Comparison of ENCODE assay signal across 1 cellular context in the genomic region with DNA sequence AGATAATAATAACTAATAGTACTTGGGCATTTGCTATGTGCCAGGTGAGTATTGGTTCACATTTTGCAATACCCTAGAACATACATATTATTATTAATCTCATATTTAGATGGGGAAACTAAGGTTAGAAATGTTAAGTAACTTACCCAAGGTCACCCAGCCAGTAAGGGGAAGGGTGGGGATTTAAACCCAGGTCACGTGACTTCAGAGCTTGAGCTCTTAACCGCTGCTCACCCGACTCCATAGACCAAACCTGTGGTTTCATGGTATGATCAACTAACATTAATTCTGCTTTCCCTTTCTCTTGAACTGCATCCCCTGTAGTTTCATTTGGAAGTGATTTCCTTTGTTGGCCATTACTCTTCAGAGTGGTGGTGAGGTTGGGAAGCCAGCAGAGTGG.
TF ChIP-seq lines count a peak whose summit lies in the region.

No MANE protein-coding gene starts in this region.

TF ChIP-seq in HepG2, 621 proteins besides CTCF, POLR2A, EP300 and RAD21 (continued from another document):
- TF ChIP-seq, protein P1, sequence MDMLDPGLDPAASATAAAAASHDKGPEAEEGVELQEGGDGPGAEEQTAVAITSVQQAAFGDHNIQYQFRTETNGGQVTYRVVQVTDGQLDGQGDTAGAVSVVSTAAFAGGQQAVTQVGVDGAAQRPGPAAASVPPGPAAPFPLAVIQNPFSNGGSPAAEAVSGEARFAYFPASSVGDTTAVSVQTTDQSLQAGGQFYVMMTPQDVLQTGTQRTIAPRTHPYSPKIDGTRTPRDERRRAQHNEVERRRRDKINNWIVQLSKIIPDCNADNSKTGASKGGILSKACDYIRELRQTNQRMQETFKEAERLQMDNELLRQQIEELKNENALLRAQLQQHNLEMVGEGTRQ (IDR thresholded peaks at IDR 0.05; ENCODE audit: low read depth, low read length): peak; percentile 61
- TF ChIP-seq, protein P1 (CRISPR knock-in tag; IDR thresholded peaks at IDR 0.05; ENCODE audit: borderline replicate concordance): no peak
- TF ChIP-seq, protein P2, sequence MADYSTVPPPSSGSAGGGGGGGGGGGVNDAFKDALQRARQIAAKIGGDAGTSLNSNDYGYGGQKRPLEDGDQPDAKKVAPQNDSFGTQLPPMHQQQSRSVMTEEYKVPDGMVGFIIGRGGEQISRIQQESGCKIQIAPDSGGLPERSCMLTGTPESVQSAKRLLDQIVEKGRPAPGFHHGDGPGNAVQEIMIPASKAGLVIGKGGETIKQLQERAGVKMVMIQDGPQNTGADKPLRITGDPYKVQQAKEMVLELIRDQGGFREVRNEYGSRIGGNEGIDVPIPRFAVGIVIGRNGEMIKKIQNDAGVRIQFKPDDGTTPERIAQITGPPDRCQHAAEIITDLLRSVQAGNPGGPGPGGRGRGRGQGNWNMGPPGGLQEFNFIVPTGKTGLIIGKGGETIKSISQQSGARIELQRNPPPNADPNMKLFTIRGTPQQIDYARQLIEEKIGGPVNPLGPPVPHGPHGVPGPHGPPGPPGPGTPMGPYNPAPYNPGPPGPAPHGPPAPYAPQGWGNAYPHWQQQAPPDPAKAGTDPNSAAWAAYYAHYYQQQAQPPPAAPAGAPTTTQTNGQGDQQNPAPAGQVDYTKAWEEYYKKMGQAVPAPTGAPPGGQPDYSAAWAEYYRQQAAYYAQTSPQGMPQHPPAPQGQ (CRISPR knock-in tag; IDR thresholded peaks at IDR 0.05; ENCODE audit: borderline replicate concordance): no peak
